ENCODE assay signal across 7 cellular contexts in genomic region chr20:32465901-32466675, GRCh38.
DNase-seq lines count a peak whose midpoint lies in the region; ATAC-seq and TF ChIP-seq lines count a peak whose summit lies in the region.
"Not testable (repeated sequence)": the region's sequence is repeated elsewhere in the genome, so short reads cannot be mapped to it uniquely, and the experiment has no call there.

No MANE protein-coding gene starts in this region.

- H3K4ac ChIP-seq in IMR-90 (ENCODE audit: low read depth, low read length) = peak overlapping the region; percentile 71
- peak overlapping the region; percentile 80 to 91 for H3K4ac ChIP-seq in mesenchymal stem cell (ENCODE audit: low read depth in 1 of 2, low read length in 2 of 2)

- H2BK120ac ChIP-seq in IMR-90 (ENCODE audit: low read depth, low read length) (peak overlapping the region; percentile 45; the same call in 1 of the 2 replicates), mesenchymal stem cell (ENCODE audit: low read depth, low read length) (peak overlapping the region; percentile 74)

- H2BK15ac ChIP-seq in IMR-90 (ENCODE audit: low read depth, low read length) = not testable (repeated sequence)
- peak overlapping the region; percentile 88 for H2BK15ac ChIP-seq in mesenchymal stem cell (ENCODE audit: low read depth, poor library complexity, severe bottlenecking)

- in situ Hi-C loops in IMR-90 (cut with MboI; ENCODE audit: low sequenced_read_pairs) = not testable (repeated sequence)

- peak overlapping the region; percentile 90 for H2AFZ ChIP-seq in IMR-90 (replicated peaks; ENCODE audit: low read length, poor library complexity)
- not testable (repeated sequence) for H2AFZ ChIP-seq in mesenchymal stem cell (ENCODE audit: low read depth, low read length)

- H3K23ac ChIP-seq in IMR-90 (ENCODE audit: low read depth, low read length) = 0 out of 2 replicates have a peak overlapping the region, but pooled peaks have one; percentile 14
- H3K23ac ChIP-seq in mesenchymal stem cell (ENCODE audit: low read length in 2 of 2) = not testable (repeated sequence)

- H4K8ac ChIP-seq in IMR-90 (ENCODE audit: low read depth in 2 of 2, low read length in 2 of 2) (peak overlapping the region; percentile 44 to 95), mesenchymal stem cell (ENCODE audit: low read length) (peak overlapping the region; percentile 86)

- TF ChIP-seq RAD21 in IMR-90 (IDR thresholded peaks at IDR 0.05; ENCODE audit: low read length) = not testable (repeated sequence)

- POLR2A ChIA-PET in IMR-90 (lab: Charles Lee; ENCODE audit: unreplicated experiment) = interaction anchor here (0.6 kb wide), 2 partner anchors 17 to 316 kb away, joined by 3 to 5 read pairs; no protein-coding TSS in a partner anchor

- H3K9ac ChIP-seq in IMR-90 (ENCODE audit: low read depth, low read length) (peak overlapping the region; percentile 58), mesenchymal stem cell (ENCODE audit: low read length) (peak overlapping the region; percentile 68)

- not testable (repeated sequence) for H3K56ac ChIP-seq in IMR-90 (ENCODE audit: extremely low read depth, insufficient read depth, low read length)

- H3K4me1 ChIP-seq in IMR-90 (ENCODE audit: control insufficient read depth, insufficient read depth, low read length) (peaks cover 39% of the 10 kb centered on the region), body of pancreas (peaks cover 62% of the 10 kb centered on the region), left ventricle myocardium inferior (peaks cover 80% of the 10 kb centered on the region), mesenchymal stem cell (ENCODE audit: control insufficient read depth, insufficient read depth, low read depth, low read length) (peaks cover 79% of the 10 kb centered on the region)

- H3K4me3 ChIP-seq in IMR-90 (ENCODE audit: insufficient read depth, low read depth, low read length); body of pancreas; left ventricle myocardium inferior: not testable (repeated sequence)
- H3K4me3 ChIP-seq in mesenchymal stem cell (ENCODE audit: insufficient read depth in 1 of 2, low read depth in 1 of 2, low read length in 2 of 2) = peak overlapping the region in 1 of 2 experiments; percentile 32

- WGBS in IMR-90 (ENCODE audit: extremely low coverage in 2 of 2, insufficient read length in 1 of 2), 2 experiments = 93% methylated on average over 2 of the region's 15 CpGs; no CpG with 5 or more reads in 1 of the 2 experiments
- WGBS in body of pancreas, 2 donors = 49 to 58% methylated on average over 7 to 15 of the region's 15 CpGs
- WGBS in mesenchymal stem cell = 79% methylated on average over 14 of the region's 15 CpGs

- peak overlapping the region; percentile 85 for H2AK5ac ChIP-seq in IMR-90 (ENCODE audit: low read depth, low read length)
- peak overlapping the region; percentile 69 for H2AK5ac ChIP-seq in mesenchymal stem cell (ENCODE audit: low read length, severe bottlenecking)

- H3K36me3 Mint-ChIP-seq in osteocyte (ENCODE audit: unreplicated experiment); stimulated activated naive B cell treated with anti-CD40 and anti-IgM and Interleukin-4, amounts not matched to agents 10 μg/mL and 1 μg/mL and 100 μg/mL, for 72 hours: not testable (repeated sequence)

- 0 out of 2 replicates have a peak, but pooled peaks have one; percentile 52 for TF ChIP-seq POLR2A in IMR-90 (IDR thresholded peaks at IDR 0.05; ENCODE audit: low read depth, low read length)
- TF ChIP-seq POLR2A in body of pancreas (IDR thresholded peaks at IDR 0.05) = not testable (repeated sequence)

- H3K9me1 ChIP-seq in IMR-90 (ENCODE audit: insufficient read depth, low read length) = peaks cover 29% of the 10 kb centered on the region

- peak overlapping the region; percentile 77 for H3K27ac Mint-ChIP-seq in osteocyte (ENCODE audit: unreplicated experiment)
- peak overlapping the region; percentile 31 for H3K27ac Mint-ChIP-seq in stimulated activated naive B cell treated with anti-CD40 and anti-IgM and Interleukin-4, amounts not matched to agents 10 μg/mL and 1 μg/mL and 100 μg/mL, for 72 hours

- H3K27ac ChIP-seq in IMR-90 (ENCODE audit: insufficient read depth, low read length) = peak overlapping the region; percentile 80
- H3K27ac ChIP-seq in body of pancreas = peak overlapping the region; percentile 84 to 94 (median 90)
- H3K27ac ChIP-seq in left ventricle myocardium inferior (replicated peaks) = peak overlapping the region; percentile 57
- H3K27ac ChIP-seq in mesenchymal stem cell (ENCODE audit: low read length, poor library complexity, severe bottlenecking) = peak overlapping the region; percentile 70

- not testable (repeated sequence) for H3K18ac ChIP-seq in IMR-90 (ENCODE audit: low read depth, low read length)
- peak overlapping the region; percentile 62 to 69 for H3K18ac ChIP-seq in mesenchymal stem cell (ENCODE audit: low read depth in 1 of 2, low read length in 2 of 2)

- not testable (repeated sequence) for H3K9me3 Mint-ChIP-seq in osteocyte (ENCODE audit: unreplicated experiment); stimulated activated naive B cell treated with anti-CD40 and anti-IgM and Interleukin-4, amounts not matched to agents 10 μg/mL and 1 μg/mL and 100 μg/mL, for 72 hours

- peak overlapping the region; percentile 94 for H2AK9ac ChIP-seq in IMR-90 (replicated peaks; ENCODE audit: low read depth, low read length, poor library complexity)

- not testable (repeated sequence) for BruUV-seq in IMR-90 (replicated peaks; lab: Mats Ljungman, UMichigan)

- peak overlapping the region; percentile 66 for H4K5ac ChIP-seq in IMR-90 (ENCODE audit: low read depth, low read length)

- H4K91ac ChIP-seq in IMR-90 (ENCODE audit: insufficient read depth, low read depth, low read length) (peak overlapping the region; percentile 67), mesenchymal stem cell (ENCODE audit: low read length) (peak overlapping the region; percentile 92)

- ATAC-seq in IMR-90 (ENCODE audit: low read depth); body of pancreas; stimulated activated naive B cell treated with anti-CD40 and anti-IgM and Interleukin-4, amounts not matched to agents 10 μg/mL and 1 μg/mL and 100 μg/mL, for 72 hours (replicated peaks): not testable (repeated sequence)

- H3K79me1 ChIP-seq in IMR-90 (ENCODE audit: low read depth in 1 of 2, low read length in 2 of 2) = peaks cover 10 to 89% of the 10 kb centered on the region in 2 experiments
- not testable (repeated sequence) for H3K79me1 ChIP-seq in mesenchymal stem cell (replicated peaks; ENCODE audit: low read length, poor library complexity, severe bottlenecking)

- not testable (repeated sequence) for H3K27me3 Mint-ChIP-seq in osteocyte (ENCODE audit: unreplicated experiment); stimulated activated naive B cell treated with anti-CD40 and anti-IgM and Interleukin-4, amounts not matched to agents 10 μg/mL and 1 μg/mL and 100 μg/mL, for 72 hours

- peaks cover 11% of the 10 kb centered on the region for H4K20me1 ChIP-seq in IMR-90 (ENCODE audit: insufficient read depth, low read length)

- H2BK12ac ChIP-seq in mesenchymal stem cell (ENCODE audit: low read length in 2 of 2) = peak overlapping the region in 1 of 2 experiments; percentile 83

- not testable (repeated sequence) for H3K9me3 ChIP-seq in IMR-90 (ENCODE audit: control insufficient read depth, insufficient read depth, low read length); body of pancreas; left ventricle myocardium inferior (replicated peaks); mesenchymal stem cell (ENCODE audit: control insufficient read depth, low read length)

- H3K4me1 Mint-ChIP-seq in osteocyte (ENCODE audit: unreplicated experiment) = peaks cover 39% of the 10 kb centered on the region
- H3K4me1 Mint-ChIP-seq in stimulated activated naive B cell treated with anti-CD40 and anti-IgM and Interleukin-4, amounts not matched to agents 10 μg/mL and 1 μg/mL and 100 μg/mL, for 72 hours = peaks cover 7 to 15% of the 10 kb centered on the region in 2 donors

- not testable (repeated sequence) for DNase-seq in IMR-90; osteocyte (ENCODE audit: extremely low spot score, unreplicated experiment); stimulated activated naive B cell treated with anti-CD40 and anti-IgM and Interleukin-4, amounts not matched to agents 10 μg/mL and 1 μg/mL and 100 μg/mL, for 72 hours
- DNase-seq in body of pancreas = peak in 3 of 4 donors; percentile 16 to 48 (median 37)
- peak; percentile 21 for DNase-seq in epidermal melanocyte (ENCODE audit: insufficient read length, low spot score)
- peak; percentile 25 for DNase-seq in left ventricle myocardium inferior
- DNase-seq in mesenchymal stem cell = peak; percentile 44

- H3K4me3 Mint-ChIP-seq in osteocyte (ENCODE audit: unreplicated experiment); stimulated activated naive B cell treated with anti-CD40 and anti-IgM and Interleukin-4, amounts not matched to agents 10 μg/mL and 1 μg/mL and 100 μg/mL, for 72 hours: not testable (repeated sequence)

- H3K36me3 ChIP-seq in IMR-90 (ENCODE audit: control insufficient read depth, insufficient read depth, low read length); body of pancreas (replicated peaks in 1 of 2; ENCODE audit: insufficient read depth in 1 of 2, low read depth in 2 of 2); left ventricle myocardium inferior: not testable (repeated sequence)
- H3K36me3 ChIP-seq in mesenchymal stem cell (ENCODE audit: control insufficient read depth in 1 of 2, insufficient read depth in 2 of 2, low read depth in 1 of 2, low read length in 2 of 2) = peaks cover 0 to 75% of the 10 kb centered on the region in 2 experiments

- TF ChIP-seq CTCF in IMR-90 (conservative IDR thresholded peaks at IDR 0.05; ENCODE audit: low read depth, low read length); body of pancreas (IDR thresholded peaks at IDR 0.05); left ventricle myocardium inferior (IDR thresholded peaks at IDR 0.05; ENCODE audit: borderline replicate concordance); osteocyte (IDR thresholded peaks at IDR 0.05): not testable (repeated sequence)

- H2BK5ac ChIP-seq in IMR-90 (ENCODE audit: low read depth, low read length, poor library complexity, severe bottlenecking) = peak overlapping the region; percentile 70
- not testable (repeated sequence) for H2BK5ac ChIP-seq in mesenchymal stem cell (ENCODE audit: low read depth, low read length, poor library complexity, severe bottlenecking)

- peak overlapping the region; percentile 17 for H2BK20ac ChIP-seq in IMR-90 (ENCODE audit: low read depth, low read length)

- H3K4me2 ChIP-seq in IMR-90 (ENCODE audit: low read depth, low read length) = peak overlapping the region; percentile 55; the same call in 1 of the 2 replicates
- not testable (repeated sequence) for H3K4me2 ChIP-seq in mesenchymal stem cell (ENCODE audit: low read length, poor library complexity, severe bottlenecking)

- dilution Hi-C loops in IMR-90 (cut with HindIII; ENCODE audit: low sequenced_read_pairs, unreplicated experiment) = not testable (repeated sequence)

- intact Hi-C loops in IMR-90 (cut with micrococcal nuclease); left ventricle myocardium inferior (cut with micrococcal nuclease): not testable (repeated sequence)
- intact Hi-C loops in body of pancreas (cut with DNase I) = loop anchor here (10.0 kb wide), 1 partner anchor 101 kb away; no protein-coding TSS in a partner anchor

- H3K27me3 ChIP-seq in IMR-90 (ENCODE audit: control insufficient read depth, insufficient read depth, low read length); body of pancreas; left ventricle myocardium inferior (ENCODE audit: low read depth); mesenchymal stem cell (ENCODE audit: control insufficient read depth in 1 of 2, insufficient read depth in 1 of 2, low read length in 2 of 2): not testable (repeated sequence)

- peak overlapping the region; percentile 39 for H3K14ac ChIP-seq in IMR-90 (replicated peaks; ENCODE audit: low read depth, low read length)
- H3K14ac ChIP-seq in mesenchymal stem cell (ENCODE audit: low read length in 2 of 2) = peak overlapping the region in 1 of 2 experiments; percentile 53

- CTCF ChIA-PET in IMR-90 (lab: Yijun Ruan, JAX) = not testable (repeated sequence)
